ENCODE assay signal across 10 cellular contexts in genomic region chr1:166464333-166464732, GRCh38.
"Had no signal": no experiment of that assay in that cellular context is flagged by ENCODE, and none has a peak within 500 bp of the region (broad histone marks: within the 10 kb centered on the region; RNA-seq: fewer than 3 reads in every experiment).

No MANE protein-coding gene starts in this region.

- FAIRE-seq: HepG2 had no signal

- H3K4me1 ChIP-seq: HAP-1 had no signal

- H2AFZ ChIP-seq: GM23248 had no signal

- H3K4me3 ChIP-seq: GM23248, HAP-1 had no signal

- H3K36me3 ChIP-seq: HAP-1 had no signal

- DNase-seq: GM23248, GOT3, H7, Kasumi-1, KG1 had no signal

- ATAC-seq: HCT116, HepG2 had no signal

- H3K9me3 ChIP-seq: HAP-1 had no signal

- H3K27ac ChIP-seq: GM23248, HL-60 had no signal

- H3K4me3 Mint-ChIP-seq: IgD-negative memory B cell had no signal

- H3K9ac ChIP-seq: GM23248 had no signal
